Comparison of ENCODE assay signal across 20 cellular contexts in the genomic region with DNA sequence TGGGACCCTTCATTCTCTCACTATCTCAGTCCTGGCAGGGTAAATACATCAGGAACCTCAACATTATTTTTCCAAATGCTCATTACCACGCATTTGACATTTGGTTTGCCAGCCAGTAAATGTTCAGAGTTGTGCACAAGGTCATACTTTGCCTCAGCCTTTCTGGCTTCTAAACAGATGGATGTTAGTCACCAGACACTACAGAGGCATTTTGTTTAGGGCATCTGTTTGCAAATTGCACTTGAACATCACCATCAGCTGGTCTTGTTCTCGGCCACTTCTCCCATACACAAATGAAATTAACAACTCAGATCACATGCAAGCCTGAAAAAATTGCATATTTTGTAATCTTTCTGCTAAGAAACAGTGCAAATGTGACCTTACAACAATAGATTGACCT.
"Had no signal": no experiment of that assay in that cellular context is flagged by ENCODE, and none has a peak within 500 bp of the region (broad histone marks: within the 10 kb centered on the region; RNA-seq: fewer than 3 reads in every experiment).

No MANE protein-coding gene starts in this region.

- H3K27ac ChIP-seq: brain microvascular endothelial cell, cardiac muscle cell had no signal

- DNase-seq: activated CD4-positive, alpha-beta memory T cell treated with anti-CD3 and anti-CD28 coated beads for 36 hours; activated CD4-positive, alpha-beta T cell treated with anti-CD3 and anti-CD28 coated beads, Interleukin-2, amount 10 ng/mL, durations not matched to agents 7 days and 5 days; activated CD4-positive, CD25-positive, alpha-beta regulatory T cell; activated CD8-positive, alpha-beta memory T cell treated with anti-CD3 and anti-CD28 coated beads for 24 hours; activated effector memory CD4-positive, alpha-beta T cell treated with anti-CD3 and anti-CD28 coated beads, Interleukin-2, amount 50 U/mL, for 16 hours; activated naive CD4-positive, alpha-beta T cell treated with Interleukin-2 at 50 U/mL for 16 hours; activated naive CD8-positive, alpha-beta T cell treated with anti-CD3 and anti-CD28 coated beads, Interleukin-2, amount 50 U/mL, for 24 hours; activated T-cell treated with anti-CD3 and anti-CD28 coated beads, Interleukin-2, amount 50 U/mL, for 4 hours; brain microvascular endothelial cell; cerebellar nuclear complex; Kasumi-1; NCI-H1092; NCI-H1417; NCI-H2029 treated with DMSO at 0.1 percent for 48 hours; NCI-H226; SIG-M5; T-cell; T-helper 2 cell; T1000 had no signal

- H3K36me3 ChIP-seq: brain microvascular endothelial cell, cardiac muscle cell had no signal

- H3K4me3 ChIP-seq: cardiac muscle cell had no signal

- H3K27me3 ChIP-seq: brain microvascular endothelial cell, cardiac muscle cell had no signal
